ENCODE assay signal across 19 cellular contexts in the genomic region with DNA sequence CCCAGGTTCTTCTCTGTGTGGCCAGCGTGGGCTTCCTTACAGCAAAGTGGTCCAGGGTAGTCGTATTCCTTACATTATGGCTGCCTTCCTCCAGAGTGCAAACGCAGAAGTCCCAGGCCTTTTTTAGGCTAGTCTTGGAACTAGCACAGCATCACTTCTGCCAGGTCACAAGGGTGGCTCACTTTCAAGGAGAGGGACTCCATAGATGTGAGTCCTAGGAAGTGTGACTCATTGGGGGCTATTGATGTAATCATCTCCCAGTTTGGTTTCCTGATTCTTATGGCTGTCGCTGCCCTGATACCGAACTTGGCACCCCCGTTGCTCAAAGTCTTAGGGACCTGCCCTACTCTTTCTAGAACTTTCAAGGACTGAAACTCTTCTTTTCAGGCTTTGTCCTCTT.
DNase-seq lines count a peak whose midpoint lies in the region; ATAC-seq lines count a peak whose summit lies in the region.
"Had no signal": no experiment of that assay in that cellular context is flagged by ENCODE, and none has a peak within 500 bp of the region (broad histone marks: within the 10 kb centered on the region; RNA-seq: fewer than 3 reads in every experiment).

No MANE protein-coding gene starts in this region.

- no peak overlapping the region for H3K27ac ChIP-seq in GM23248
- H3K27ac ChIP-seq: SJCRH30 had no signal

- H3K9me3 ChIP-seq in GM23248 (ENCODE audit: low read depth): no peaks in the 10 kb centered on the region
- H3K9me3 ChIP-seq: SJCRH30 had no signal

- H2AFZ ChIP-seq in GM23248: no peak overlapping the region

- no peaks in the 10 kb centered on the region for H4K20me1 ChIP-seq in GM23248 (ENCODE audit: insufficient read depth)

- H3K4me2 ChIP-seq in GM23248 (ENCODE audit: unreplicated experiment): no peak overlapping the region
- H3K4me2 ChIP-seq: GM23338 had no signal

- DNase-seq in A172 (ENCODE audit: low spot score): peak; percentile 3
- DNase-seq in GM23248: peak; percentile 44
- peak; percentile 43 for DNase-seq in RKO (ENCODE audit: low spot score)
- DNase-seq in kidney tubule cell (ENCODE audit: low spot score): peak; percentile 23
- no peak for DNase-seq in left cardiac atrium
- no peak for DNase-seq in COLO829 (ENCODE audit: low spot score)
- DNase-seq in DMS53 treated with DMSO at 0.1 percent for 48 hours (lab: John Stamatoyannopoulos, UW; ENCODE audit: unreplicated experiment): no peak
- DNase-seq: Calu3; CD4-positive, alpha-beta T cell; KG1; NCI-H1048; NCI-H1436 treated with DMSO at 0.1 percent for 48 hours; NCI-H2029; NCI-H345; NCI-H524 treated with DMSO at 0.1 percent for 48 hours; SJCRH30 had no signal

- peaks cover 32% of the 10 kb centered on the region for H3K4me1 ChIP-seq in GM23248 (ENCODE audit: insufficient read depth)
- H3K4me1 ChIP-seq: SJCRH30 had no signal

- no peak overlapping the region for H3K9ac ChIP-seq in GM23248

- 78 to 80% methylated on average over 6 of the region's 6 CpGs for WGBS in GM23248 (ENCODE audit: low coverage in 1 of 2, low lambda C conversion rate in 2 of 2, missing lambda C conversion rate in 2 of 2), 2 experiments

- no peaks in the 10 kb centered on the region for H3K36me3 ChIP-seq in GM23248 (ENCODE audit: low read depth)
- H3K36me3 ChIP-seq: SJCRH30 had no signal

- no peaks in the 10 kb centered on the region for H3K79me2 ChIP-seq in GM23248 (ENCODE audit: insufficient read depth)

- in situ Hi-C loops in GM23248 (cut with MboI): loop anchor here (10.0 to 25.0 kb wide), 2 partner anchors 421 to 579 kb away; no protein-coding TSS in a partner anchor

- intact Hi-C loops in left cardiac atrium (cut with DNase I): no loop called here

- peaks cover 28% of the 10 kb centered on the region for H3F3A ChIP-seq in GM23248 (ENCODE audit: insufficient read depth)

- H3K4me3 ChIP-seq in GM23248: no peak overlapping the region
- H3K4me3 ChIP-seq: GM23338, SJCRH30 had no signal

- H3K9me2 ChIP-seq in GM23248 (ENCODE audit: insufficient read depth): peaks cover 3% of the 10 kb centered on the region; the same call in 1 of the 2 replicates

- H3K27me3 ChIP-seq in GM23248 (replicated peaks; ENCODE audit: insufficient read depth): no peaks in the 10 kb centered on the region
- H3K27me3 ChIP-seq: SJCRH30 had no signal

- no peak for ATAC-seq in left cardiac atrium
- no peak for ATAC-seq in GM21526 (IDR thresholded peaks at IDR 0.05; ENCODE audit: low FRiP score, unreplicated experiment)
- ATAC-seq: GM23338, HCT116 had no signal

Comparison
In these comparisons a context has a peak if more than half of its experiments do, and no peak if none do; other contexts are left out.
1. DNase-seq: peak in A172 (single experiment), GM23248 (single experiment), RKO (single experiment) and kidney tubule cell (single experiment); none in left cardiac atrium (single experiment), COLO829 (single experiment) and DMS53 treated with DMSO at 0.1 percent for 48 hours (single experiment).